In genomic region chr13:48078251-48078656, GRCh38 we compare ENCODE assay signal across 9 cellular contexts. TPM values are rescaled to one million over a fixed set of nuclear protein-coding genes. Genes with fewer than 3 reads are reported as not detected.
DNase-seq lines count a peak whose midpoint lies in the region; ATAC-seq and TF ChIP-seq lines count a peak whose summit lies in the region.
"Had no signal": no experiment of that assay in that cellular context is flagged by ENCODE, and none has a peak within 500 bp of the region (broad histone marks: within the 10 kb centered on the region; RNA-seq: fewer than 3 reads in every experiment).

No MANE protein-coding gene starts in this region.

- peak; percentile 24 for DNase-seq in MCF 10A (ENCODE audit: unreplicated experiment)
- no peak for DNase-seq in breast epithelium (ENCODE audit: low spot score in 2 of 2)
- peak; percentile 61 for DNase-seq in MV-4-11 (lab: John Stamatoyannopoulos, UW)
- peak in 1 of 3 experiments; percentile 2 for DNase-seq in effector memory CD8-positive, alpha-beta T cell
- DNase-seq in DMS153 treated with DMSO at 0.1 percent for 48 hours (lab: John Stamatoyannopoulos, UW; ENCODE audit: unreplicated experiment): no peak
- DNase-seq in GOT3 (lab: John Stamatoyannopoulos, UW): no peak
- DNase-seq in CD8-positive, alpha-beta memory T cell: no peak

- no peaks in the 10 kb centered on the region for H3K27me3 ChIP-seq in breast epithelium
- H3K27me3 ChIP-seq in CD8-positive, alpha-beta memory T cell (ENCODE audit: insufficient read depth, low read length, poor library complexity, severe bottlenecking): no peaks in the 10 kb centered on the region

- no peaks in the 10 kb centered on the region for H3K9me3 ChIP-seq in breast epithelium
- H3K9me3 ChIP-seq in CD8-positive, alpha-beta memory T cell (ENCODE audit: low read length): no peaks in the 10 kb centered on the region

- TF ChIP-seq CTCF in MCF 10A (IDR thresholded peaks at IDR 0.05; ENCODE audit: unreplicated experiment) (peak; percentile 24), breast epithelium (IDR thresholded peaks at IDR 0.05) (no peak)

- TF ChIP-seq POLR2A in breast epithelium (IDR thresholded peaks at IDR 0.05): no peak

- peaks cover 4% of the 10 kb centered on the region for H3K36me3 ChIP-seq in breast epithelium
- H3K36me3 ChIP-seq in CD8-positive, alpha-beta memory T cell (ENCODE audit: insufficient read depth, low read length): peaks cover 55% of the 10 kb centered on the region

- CTCF ChIA-PET in MCF 10A (lab: Yijun Ruan, JAX): interaction anchor here (2.1 to 2.9 kb wide), 2 partner anchors 15 to 40 kb away, joined by 6 to 8 read pairs; partner anchors contain the start of gene NUDT15
- CTCF ChIA-PET in CD8-positive, alpha-beta memory T cell (lab: Charles Lee): interaction anchor here (1.8 to 2.1 kb wide), 2 partner anchors 16 to 41 kb away, joined by 7 to 8 read pairs; partner anchors contain the start of genes MED4 and NUDT15

- H3K4me3 ChIP-seq in breast epithelium: no peak overlapping the region
- H3K4me3 ChIP-seq in CD8-positive, alpha-beta memory T cell (ENCODE audit: low read length): no peak overlapping the region

- no peaks in the 10 kb centered on the region for H3K27me3 Mint-ChIP-seq in MCF 10A (ENCODE audit: insufficient read depth, unreplicated experiment)
- no peaks in the 10 kb centered on the region for H3K27me3 Mint-ChIP-seq in effector memory CD8-positive, alpha-beta T cell
- no peaks in the 10 kb centered on the region for H3K27me3 Mint-ChIP-seq in CD8-positive, alpha-beta memory T cell
- H3K27me3 Mint-ChIP-seq: activated naive CD8-positive, alpha-beta T cell had no signal

- ATAC-seq in HG02571 (IDR thresholded peaks at IDR 0.05; ENCODE audit: unreplicated experiment): peak; percentile 94
- peak; percentile 69 for ATAC-seq in effector memory CD8-positive, alpha-beta T cell (replicated peaks)

- peaks cover 91% of the 10 kb centered on the region for H3K36me3 Mint-ChIP-seq in MCF 10A (ENCODE audit: insufficient read depth, unreplicated experiment)
- H3K36me3 Mint-ChIP-seq in effector memory CD8-positive, alpha-beta T cell (ENCODE audit: insufficient read depth): peaks cover 98% of the 10 kb centered on the region
- H3K36me3 Mint-ChIP-seq in CD8-positive, alpha-beta memory T cell: peaks cover 18 to 89% (median 21%) of the 10 kb centered on the region in 3 donors

- no TSS peak for BruUV-seq in MCF 10A (replicated peaks; lab: Mats Ljungman, UMichigan)

- no peaks in the 10 kb centered on the region for H3K9me3 Mint-ChIP-seq in MCF 10A (ENCODE audit: unreplicated experiment)
- H3K9me3 Mint-ChIP-seq in effector memory CD8-positive, alpha-beta T cell: no peaks in the 10 kb centered on the region
- no peaks in the 10 kb centered on the region for H3K9me3 Mint-ChIP-seq in CD8-positive, alpha-beta memory T cell

- no peak overlapping the region for H3K27ac Mint-ChIP-seq in MCF 10A (ENCODE audit: low read depth, unreplicated experiment)
- no peak overlapping the region for H3K27ac Mint-ChIP-seq in effector memory CD8-positive, alpha-beta T cell
- no peak overlapping the region for H3K27ac Mint-ChIP-seq in CD8-positive, alpha-beta memory T cell
- H3K27ac Mint-ChIP-seq: activated naive CD8-positive, alpha-beta T cell had no signal

- POLR2A ChIA-PET in MCF 10A (lab: Yijun Ruan, JAX): interaction anchor here (0.9 to 1.9 kb wide), 3 partner anchors 16 to 157 kb away, joined by 3 to 5 read pairs (median 4); no protein-coding TSS in a partner anchor
- POLR2A ChIA-PET in CD8-positive, alpha-beta memory T cell (lab: Charles Lee): interaction anchor here (0.9 kb wide), 1 partner anchor 16 kb away, joined by 3 read pairs; no protein-coding TSS in a partner anchor

- H3K27ac ChIP-seq in breast epithelium: no peak overlapping the region
- H3K27ac ChIP-seq in CD8-positive, alpha-beta memory T cell (ENCODE audit: low read depth, low read length): no peak overlapping the region

- H3K4me3 Mint-ChIP-seq in MCF 10A (ENCODE audit: unreplicated experiment): no peak overlapping the region
- H3K4me3 Mint-ChIP-seq in effector memory CD8-positive, alpha-beta T cell: no peak overlapping the region
- no peak overlapping the region for H3K4me3 Mint-ChIP-seq in CD8-positive, alpha-beta memory T cell
- H3K4me3 Mint-ChIP-seq: activated naive CD8-positive, alpha-beta T cell had no signal

- H3K4me1 ChIP-seq in breast epithelium: no peaks in the 10 kb centered on the region
- no peaks in the 10 kb centered on the region for H3K4me1 ChIP-seq in CD8-positive, alpha-beta memory T cell (ENCODE audit: insufficient read depth, low read length)

- intact Hi-C loops in MCF 10A (cut with micrococcal nuclease): no loop called here
- intact Hi-C loops in breast epithelium (cut with DNase I; ENCODE audit: low total_unique reads): no loop called here

- no peaks in the 10 kb centered on the region for H3K4me1 Mint-ChIP-seq in MCF 10A (ENCODE audit: insufficient read depth, unreplicated experiment)
- no peaks in the 10 kb centered on the region for H3K4me1 Mint-ChIP-seq in effector memory CD8-positive, alpha-beta T cell (ENCODE audit: low read depth in 2 of 2)
- peaks cover 0 to 5% (median 2%) of the 10 kb centered on the region in 3 donors for H3K4me1 Mint-ChIP-seq in CD8-positive, alpha-beta memory T cell

RNA-seq across cellular contexts. Expression of gene MED4, which starts 16.6 kb away (rescaled TPM):
- total RNA-seq in MCF 10A (2022) (45.2 and 56.5 TPM in 2 replicates), breast epithelium (10 to 100 TPM; 39.0 to 45.1 (median 39.8) TPM)
- 10 to 100 TPM; 61.1 to 68.1 TPM for total RNA-seq in CD8-positive, alpha-beta memory T cell
- 105 TPM for polyA plus RNA-seq in CD8-positive, alpha-beta memory T cell

RNA-seq across cellular contexts. Expression of gene NUDT15, which starts 40.7 kb away (rescaled TPM):
- total RNA-seq in MCF 10A (2022): 12.0 and 21.6 TPM in 2 replicates
- 10 to 100 TPM in 1 of 3 donors, 1 to 10 TPM in 2; 8.0 to 12.1 (median 8.2) TPM for total RNA-seq in breast epithelium
- total RNA-seq in CD8-positive, alpha-beta memory T cell: 10 to 100 TPM; 23.9 to 24.0 TPM
- polyA plus RNA-seq in CD8-positive, alpha-beta memory T cell: 7.1 TPM

Comparison
In these comparisons a context has a peak if more than half of its experiments do, and no peak if none do; other contexts are left out.
1. DNase-seq: peak in MCF 10A (single experiment) and MV-4-11 (single experiment); none in breast epithelium (0 of 2), DMS153 treated with DMSO at 0.1 percent for 48 hours (single experiment), GOT3 (single experiment) and CD8-positive, alpha-beta memory T cell (0 of 5).